Comparison of ENCODE assay signal across 11 cellular contexts in the genomic region with DNA sequence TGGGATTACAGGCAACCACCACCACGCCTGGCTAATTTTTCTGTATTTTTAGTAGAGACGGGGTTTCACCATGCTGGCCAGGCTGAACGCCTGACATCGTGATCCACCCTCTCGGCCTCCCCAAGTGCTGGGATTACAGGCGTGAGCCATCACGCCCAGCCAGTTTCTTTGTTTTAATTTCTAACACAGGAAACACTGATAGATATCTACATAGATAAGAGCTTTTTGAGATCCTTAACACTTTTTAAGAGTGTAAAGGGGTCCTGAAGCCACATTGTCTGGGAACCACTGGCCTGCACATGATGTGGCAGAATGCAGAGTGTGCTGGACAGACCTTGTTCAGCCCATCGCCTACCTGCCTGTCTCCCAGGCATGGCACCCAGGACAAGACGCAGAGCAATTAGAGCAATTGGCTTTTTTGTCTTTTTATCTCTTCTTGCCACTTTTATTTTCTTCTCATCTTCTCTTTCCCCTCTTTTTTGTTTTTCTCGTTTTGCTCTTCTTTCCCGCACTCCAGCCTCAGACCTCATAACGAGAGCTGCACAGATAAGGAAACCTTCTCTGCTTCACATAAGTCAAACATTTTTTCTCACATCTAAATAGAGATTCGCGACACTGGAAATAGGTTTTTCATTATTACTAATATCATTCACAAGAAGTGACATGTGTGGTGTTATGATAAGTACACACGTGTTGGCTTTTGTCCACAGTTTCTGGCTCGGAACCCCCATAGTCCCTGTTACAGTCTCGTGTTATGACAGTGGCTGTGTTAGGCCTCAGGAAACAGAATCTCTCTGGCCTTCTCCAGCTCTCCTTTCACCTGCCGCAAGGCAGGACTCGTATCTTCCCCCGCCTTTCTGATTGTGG. TPM values are rescaled to one million over a fixed set of nuclear protein-coding genes. Genes with fewer than 3 reads are reported as not detected.
DNase-seq lines count a peak whose midpoint lies in the region; ATAC-seq and TF ChIP-seq lines count a peak whose summit lies in the region.
"Had no signal": no experiment of that assay in that cellular context is flagged by ENCODE, and none has a peak within 500 bp of the region (broad histone marks: within the 10 kb centered on the region; RNA-seq: fewer than 3 reads in every experiment).

No MANE protein-coding gene starts in this region.

- no peak overlapping the region for H3K23ac ChIP-seq in neuronal stem cell (ENCODE audit: low read depth, low read length, poor library complexity)

- DNase-seq in RWPE1 (ENCODE audit: low spot score) (no peak), SKM-1 (lab: John Stamatoyannopoulos, UW; ENCODE audit: unreplicated experiment) (no peak), neuronal stem cell (ENCODE audit: low spot score) (no peak), NCI-H1105 treated with DMSO at 0.1 percent for 48 hours (lab: John Stamatoyannopoulos, UW) (no peak)
- DNase-seq: activated effector memory CD4-positive, alpha-beta T cell treated with anti-CD3 and anti-CD28 coated beads, Interleukin-2, amount 50 U/mL, for 16 hours; hippocampal formation; NCI-H526 treated with DMSO at 0.1 percent for 48 hours had no signal

- H2BK15ac ChIP-seq in neuronal stem cell (ENCODE audit: low read length) = no peak overlapping the region

- H3K9ac ChIP-seq in neuronal stem cell (ENCODE audit: low read depth, low read length, poor library complexity) = no peak overlapping the region

- no peak overlapping the region for H3K4me2 ChIP-seq in neuronal stem cell (ENCODE audit: insufficient read depth, low read length, poor library complexity, severe bottlenecking)

- no peak for TF ChIP-seq CTCF in RWPE1 (conservative IDR thresholded peaks at IDR 0.05; ENCODE audit: low read depth)

- H3K4me1 ChIP-seq in neuronal stem cell (ENCODE audit: control insufficient read depth in 2 of 2, insufficient read depth in 1 of 2, low read depth in 1 of 2, low read length in 2 of 2) = no peaks in the 10 kb centered on the region

- WGBS in neuronal stem cell (ENCODE audit: extremely low coverage in 2 of 2, insufficient read length in 2 of 2, insufficient replicate concordance in 1 of 2), 2 donors = no CpG with 5 or more reads among the region's 20 CpGs

- CTCF ChIA-PET in RWPE1 (lab: Yijun Ruan, JAX) = interaction anchor here (0.6 kb wide), 1 partner anchor 54 kb away, joined by 3 read pairs; no protein-coding TSS in a partner anchor

- no peak overlapping the region for H2AK5ac ChIP-seq in neuronal stem cell (ENCODE audit: low read depth, low read length)

- H4K8ac ChIP-seq in neuronal stem cell (ENCODE audit: low read depth, low read length) = no peak overlapping the region

- TF ChIP-seq POLR2A in GM15510 (IDR thresholded peaks at IDR 0.05; ENCODE audit: borderline replicate concordance, extremely low read depth, insufficient read length) = peak; percentile 26

- no peak overlapping the region for H2BK120ac ChIP-seq in neuronal stem cell (ENCODE audit: low read depth, low read length)

- no peak overlapping the region for H2BK12ac ChIP-seq in neuronal stem cell (ENCODE audit: low read length)

- H2BK5ac ChIP-seq in neuronal stem cell (ENCODE audit: low read length) = no peak overlapping the region

- no peaks in the 10 kb centered on the region for H3K79me1 ChIP-seq in neuronal stem cell (ENCODE audit: low read depth, low read length)

- peak; percentile 55 for ATAC-seq in GM19043 (IDR thresholded peaks at IDR 0.05; ENCODE audit: low read depth, unreplicated experiment)
- ATAC-seq in HG02759 (IDR thresholded peaks at IDR 0.05; ENCODE audit: unreplicated experiment) = peak; percentile 57
- ATAC-seq in HG03571 (IDR thresholded peaks at IDR 0.05; ENCODE audit: unreplicated experiment) = peak; percentile 59

- no peak overlapping the region for H3K14ac ChIP-seq in neuronal stem cell (ENCODE audit: low read length)

- H3K27ac ChIP-seq in RWPE1 (no peak overlapping the region), neuronal stem cell (replicated peaks; ENCODE audit: low read length) (no peak overlapping the region)

- H3K9me3 ChIP-seq in neuronal stem cell (replicated peaks in 1 of 2; ENCODE audit: control insufficient read depth in 2 of 2, insufficient read depth in 1 of 2, low read depth in 1 of 2, low read length in 2 of 2) = peaks cover 4 to 6% of the 10 kb centered on the region in 2 donors

- POLR2A ChIA-PET in RWPE1 (lab: Yijun Ruan, JAX; ENCODE audit: low non-redundant PET) = interaction anchor here (0.6 kb wide), 1 partner anchor 150 kb away, joined by 3 read pairs; no protein-coding TSS in a partner anchor

- H3K4ac ChIP-seq in neuronal stem cell (ENCODE audit: low read length) = no peak overlapping the region

- H3K36me3 ChIP-seq in neuronal stem cell (replicated peaks in 1 of 2; ENCODE audit: control insufficient read depth in 2 of 2, insufficient read depth in 2 of 2, low read length in 2 of 2) = no peaks in the 10 kb centered on the region

- no peak overlapping the region for H3K4me3 ChIP-seq in neuronal stem cell (ENCODE audit: low read length in 2 of 2)

- no peak overlapping the region for H4K91ac ChIP-seq in neuronal stem cell (ENCODE audit: low read depth, low read length, poor library complexity)

- H2AFZ ChIP-seq in neuronal stem cell (ENCODE audit: low read length) = no peak overlapping the region

- peaks cover 0 to 1% (median 0%) of the 10 kb centered on the region in 3 experiments for H3K27me3 ChIP-seq in neuronal stem cell (ENCODE audit: control insufficient read depth in 3 of 3, insufficient read depth in 3 of 3, low read depth in 1 of 3, low read length in 3 of 3)

- H3K18ac ChIP-seq in neuronal stem cell (ENCODE audit: low read length) = no peak overlapping the region

RNA-seq across cellular contexts. Expression of gene GPR55, which starts 25.2 kb away (rescaled TPM):
- not detected for polyA plus RNA-seq in neuronal stem cell (2013, experiment 1 of 2)
- polyA plus RNA-seq in neuronal stem cell (2013, experiment 2 of 2) = not detected

RNA-seq across cellular contexts. Expression of gene SPATA3, which starts 45.7 kb away (rescaled TPM):
- not detected for polyA plus RNA-seq in neuronal stem cell (2013, experiment 1 of 2)
- not detected for polyA plus RNA-seq in neuronal stem cell (2013, experiment 2 of 2)
